11 cellular contexts compared by ENCODE assay signal in the genomic region with DNA sequence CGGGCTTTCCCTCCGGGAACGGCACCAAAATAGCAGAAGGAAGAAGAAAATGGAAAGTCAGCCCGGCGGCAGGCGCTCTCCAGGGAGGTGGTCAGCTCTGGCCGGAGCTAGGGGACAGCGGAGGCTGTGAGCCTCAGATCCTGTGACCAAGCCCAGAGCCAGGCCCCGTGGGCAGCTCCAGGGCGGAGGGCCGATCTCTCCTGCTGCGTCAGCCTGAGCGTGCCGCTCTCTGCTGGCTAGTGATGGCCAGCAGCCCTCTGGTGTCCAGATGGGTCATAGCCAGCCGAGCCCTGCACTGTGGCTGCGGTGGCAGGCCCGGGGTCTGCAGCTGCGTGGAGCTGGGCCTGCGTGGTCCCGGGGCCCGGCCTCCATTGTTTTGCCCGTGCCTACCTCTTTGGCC. TPM values are rescaled to one million over a fixed set of nuclear protein-coding genes. Genes with fewer than 3 reads are reported as not detected.
DNase-seq lines count a peak whose midpoint lies in the region; ATAC-seq, FAIRE-seq and TF ChIP-seq lines count a peak whose summit lies in the region.
"Had no signal": no experiment of that assay in that cellular context is flagged by ENCODE, and none has a peak within 500 bp of the region (broad histone marks: within the 10 kb centered on the region; RNA-seq: fewer than 3 reads in every experiment).

No MANE protein-coding gene starts in this region.

- FAIRE-seq in kidney (lab: Jason Lieb, UNC) = no peak

- no peaks in the 10 kb centered on the region for H3K36me3 Mint-ChIP-seq in CD4-positive, alpha-beta memory T cell
- H3K36me3 Mint-ChIP-seq: natural killer cell treated with Interleukin-12 subunit alpha and Interleukin-12 subunit beta and Interleukin-15 and Interleukin-18, amount 100 ng/mL, for 72 hours had no signal

- peaks cover 0 to 7% of the 10 kb centered on the region in 2 donors for H3K4me1 ChIP-seq in kidney (ENCODE audit: control insufficient read depth in 1 of 2, insufficient read depth in 1 of 2, low read depth in 1 of 2, low read length in 2 of 2)
- peaks cover 10% of the 10 kb centered on the region for H3K4me1 ChIP-seq in CD4-positive, alpha-beta memory T cell (ENCODE audit: insufficient read depth, low read length)

- H3K4me3 ChIP-seq in HFF-Myc (replicated peaks; ENCODE audit: low read depth, low read length) (no peak overlapping the region), cardiac fibroblast (replicated peaks in 1 of 2; ENCODE audit: low read depth in 2 of 2, low read length in 2 of 2) (no peak overlapping the region), kidney (ENCODE audit: low read length in 2 of 2) (no peak overlapping the region)
- H3K4me3 ChIP-seq in CD4-positive, alpha-beta memory T cell (ENCODE audit: low read length in 2 of 2) = no peak overlapping the region

- no peaks in the 10 kb centered on the region for H3K36me3 ChIP-seq in kidney (ENCODE audit: control insufficient read depth in 1 of 2, insufficient read depth in 2 of 2, low read length in 2 of 2)
- no peaks in the 10 kb centered on the region for H3K36me3 ChIP-seq in CD4-positive, alpha-beta memory T cell (ENCODE audit: insufficient read depth, low read length)

- peaks cover 3% of the 10 kb centered on the region in 2 donors for H3K27me3 Mint-ChIP-seq in CD4-positive, alpha-beta memory T cell
- H3K27me3 Mint-ChIP-seq: natural killer cell treated with Interleukin-12 subunit alpha and Interleukin-12 subunit beta and Interleukin-15 and Interleukin-18, amount 100 ng/mL, for 72 hours had no signal

- H3K4me3 Mint-ChIP-seq in CD4-positive, alpha-beta memory T cell = no peak overlapping the region
- H3K4me3 Mint-ChIP-seq: activated T-cell treated with anti-CD3 and anti-CD28 coated beads, Interleukin-2, amount 50 U/mL, for 24 hours; natural killer cell treated with Interleukin-12 subunit alpha and Interleukin-12 subunit beta and Interleukin-15 and Interleukin-18, amount 100 ng/mL, for 72 hours had no signal

- no peak overlapping the region for H3K9ac ChIP-seq in kidney (ENCODE audit: low read length in 2 of 2)

- no peaks in the 10 kb centered on the region for H3K9me3 ChIP-seq in kidney (ENCODE audit: control insufficient read depth in 1 of 2, low read length in 2 of 2)
- no peaks in the 10 kb centered on the region for H3K9me3 ChIP-seq in CD4-positive, alpha-beta memory T cell (ENCODE audit: control insufficient read depth in 1 of 2, low read length in 2 of 2)

- H3K9me3 Mint-ChIP-seq in CD4-positive, alpha-beta memory T cell = no peaks in the 10 kb centered on the region
- H3K9me3 Mint-ChIP-seq: activated T-cell treated with anti-CD3 and anti-CD28 coated beads, Interleukin-2, amount 50 U/mL, for 24 hours; natural killer cell treated with Interleukin-12 subunit alpha and Interleukin-12 subunit beta and Interleukin-15 and Interleukin-18, amount 100 ng/mL, for 72 hours had no signal

- no peaks in the 10 kb centered on the region for H3K27me3 ChIP-seq in CD4-positive, alpha-beta memory T cell (ENCODE audit: insufficient read depth, low read length)

- no peak overlapping the region for H3K27ac ChIP-seq in kidney (ENCODE audit: low read depth in 2 of 2, low read length in 2 of 2)
- no peak overlapping the region for H3K27ac ChIP-seq in CD4-positive, alpha-beta memory T cell (ENCODE audit: low read depth, low read length)
- H3K27ac ChIP-seq: epithelial cell of prostate had no signal

- POLR2A ChIA-PET in CD4-positive, alpha-beta memory T cell (lab: Charles Lee; ENCODE audit: partially characterized antibody) = interaction anchor here (0.6 kb wide), 1 partner anchor 122 kb away, joined by 3 read pairs; a partner anchor contains a TSS

- TF ChIP-seq CTCF in HFF-Myc (IDR thresholded peaks at IDR 0.05; ENCODE audit: low read depth, low read length, missing control alignments) (peak; percentile 27), cardiac fibroblast (IDR thresholded peaks at IDR 0.05; ENCODE audit: low read depth, low read length) (peak; percentile 63), kidney (IDR thresholded peaks at IDR 0.05; ENCODE audit: borderline replicate concordance, extremely low read depth, insufficient read depth) (no peak)

- H3K4me1 Mint-ChIP-seq in CD4-positive, alpha-beta memory T cell = peaks cover 0 to 5% (median 4%) of the 10 kb centered on the region in 4 donors

- intact Hi-C loops in kidney (cut with DNase I) = no loop called here
- intact Hi-C loops in CD4-positive, alpha-beta memory T cell (cut with micrococcal nuclease) = no loop called here

- CTCF ChIA-PET in CD4-positive, alpha-beta memory T cell (lab: Charles Lee; ENCODE audit: partially characterized antibody) = no interaction called here

- no peak for ATAC-seq in HG03354 (IDR thresholded peaks at IDR 0.05; ENCODE audit: poor library complexity, severe bottlenecking, unreplicated experiment)
- ATAC-seq in GM21737 (IDR thresholded peaks at IDR 0.05; ENCODE audit: unreplicated experiment) = no peak
- ATAC-seq: natural killer cell treated with Interleukin-12 subunit alpha and Interleukin-12 subunit beta and Interleukin-15 and Interleukin-18, amount 100 ng/mL, for 72 hours had no signal

- no peak for DNase-seq in HFF-Myc (ENCODE audit: extremely low read depth, low read depth)
- DNase-seq in cardiac fibroblast (ENCODE audit: low read depth in 2 of 2) = peak in 1 of 2 donors; percentile 70
- DNase-seq in kidney = peak; percentile 84
- peak; percentile 19 for DNase-seq in superior temporal gyrus (ENCODE audit: extremely low spot score)
- DNase-seq in inferior parietal cortex (ENCODE audit: extremely low spot score) = no peak
- no peak for DNase-seq in CD4-positive, alpha-beta memory T cell
- DNase-seq: activated T-cell treated with anti-CD3 and anti-CD28 coated beads, Interleukin-2, amount 50 U/mL, for 24 hours had no signal

- H3K27ac Mint-ChIP-seq in CD4-positive, alpha-beta memory T cell = no peak overlapping the region
- H3K27ac Mint-ChIP-seq: activated T-cell treated with anti-CD3 and anti-CD28 coated beads, Interleukin-2, amount 50 U/mL, for 24 hours; natural killer cell treated with Interleukin-12 subunit alpha and Interleukin-12 subunit beta and Interleukin-15 and Interleukin-18, amount 100 ng/mL, for 72 hours had no signal

RNA-seq across cellular contexts. Expression of a gene that starts 16.9 kb away (rescaled TPM):
- total RNA-seq in kidney = 4.7 TPM
- polyA plus RNA-seq in kidney (ENCODE audit: insufficient read depth, low read depth, low replicate concordance) = 1.7 TPM
- under 1 TPM; 0.25 to 0.29 TPM for total RNA-seq in CD4-positive, alpha-beta memory T cell
- not detected for polyA plus RNA-seq in CD4-positive, alpha-beta memory T cell

RNA-seq across cellular contexts. Expression of a gene that starts 41.5 kb away (rescaled TPM):
- 23.8 TPM for total RNA-seq in kidney
- polyA plus RNA-seq in kidney (ENCODE audit: insufficient read depth, low read depth, low replicate concordance) = 4.9 TPM
- 1 to 10 TPM; 2.1 TPM for total RNA-seq in CD4-positive, alpha-beta memory T cell
- under 1 TPM; 0.46 to 0.78 TPM for polyA plus RNA-seq in CD4-positive, alpha-beta memory T cell

Comparison
In these comparisons a context has a peak if more than half of its experiments do, and no peak if none do; other contexts are left out.
1. DNase-seq: peak in kidney (single experiment) and superior temporal gyrus (single experiment); none in HFF-Myc (single experiment), inferior parietal cortex (single experiment) and CD4-positive, alpha-beta memory T cell (0 of 5).